24 cellular contexts compared by ENCODE assay signal in genomic region chr10:24305551-24306506, GRCh38.
DNase-seq lines count a peak whose midpoint lies in the region; ATAC-seq, FAIRE-seq and TF ChIP-seq lines count a peak whose summit lies in the region.
"Had no signal": no experiment of that assay in that cellular context is flagged by ENCODE, and none has a peak within 500 bp of the region (broad histone marks: within the 10 kb centered on the region; RNA-seq: fewer than 3 reads in every experiment).

No MANE protein-coding gene starts in this region.

- peak overlapping the region; percentile 71 for H3K27ac ChIP-seq in skeletal muscle tissue (ENCODE audit: low read depth, low read length)
- H3K27ac ChIP-seq: cardiac muscle cell had no signal

- H3K9ac ChIP-seq in adipocyte (ENCODE audit: low read length) (no peak overlapping the region), skeletal muscle tissue (ENCODE audit: low read depth in 1 of 3, low read length in 3 of 3) (peak overlapping the region in 1 of 3 donors; percentile 4)

- DNase-seq in HTR-8/SVneo (ENCODE audit: insufficient read length, low spot score): no peak
- no peak for DNase-seq in adipocyte (ENCODE audit: low read depth)
- DNase-seq in fibroblast of mammary gland (ENCODE audit: low read depth): peak; percentile 51
- no peak for DNase-seq in stimulated activated CD4-positive, alpha-beta T cell treated with anti-CD3 and anti-CD28 coated beads, Interleukin-2, amount 100 ng/mL, for 48 hours
- DNase-seq: activated CD4-positive, alpha-beta T cell treated with anti-CD3 and anti-CD28 coated beads, Interleukin-2, amount 50 U/mL, for 48 hours; activated CD4-positive, CD25-positive, alpha-beta regulatory T cell; activated CD8-positive, alpha-beta memory T cell treated with anti-CD3 and anti-CD28 coated beads, Interleukin-2, amount 50 U/mL, for 48 hours; activated effector memory CD4-positive, alpha-beta T cell treated with Interleukin-2 at 50 U/mL for 16 hours; activated naive CD8-positive, alpha-beta T cell treated with anti-CD3 and anti-CD28 coated beads, Interleukin-2, amount 10 ng/mL, durations not matched to agents 7 days and 5 days; MG63; naive thymus-derived CD4-positive, alpha-beta T cell; NCI-H1417; NCI-H2081; occipital lobe; OCI-M1; stimulated activated CD4-positive, alpha-beta T cell treated with anti-CD3 and anti-CD28 coated beads, Interleukin-12 subunit alpha, Interleukin-12 subunit beta, amount 100 ng/mL, for 4 hours; stimulated activated naive CD8-positive, alpha-beta T cell treated with anti-CD3 and anti-CD28 coated beads, Interleukin-15, Interleukin-2, amounts not matched to agents 100 U/mL and 50 U/mL, for 24 hours; SW 1271; thyroid gland had no signal

- ATAC-seq in HG03432 (IDR thresholded peaks at IDR 0.05; ENCODE audit: unreplicated experiment): no peak
- ATAC-seq in GM21737 (IDR thresholded peaks at IDR 0.05; ENCODE audit: unreplicated experiment): no peak
- ATAC-seq: naive thymus-derived CD4-positive, alpha-beta T cell; stimulated activated naive CD8-positive, alpha-beta T cell treated with anti-CD3 and anti-CD28 coated beads, Interleukin-15, Interleukin-2, amounts not matched to agents 100 U/mL and 50 U/mL, for 24 hours had no signal

- peak; percentile 38 for FAIRE-seq in HTR-8/SVneo (lab: Jason Lieb, UNC)
- FAIRE-seq: GM19239 had no signal

- peaks cover 25% of the 10 kb centered on the region for H3K4me1 ChIP-seq in adipocyte (ENCODE audit: control insufficient read depth, insufficient read depth, low read length)
- peaks cover 32 to 61% (median 48%) of the 10 kb centered on the region in 3 donors for H3K4me1 ChIP-seq in skeletal muscle tissue (ENCODE audit: control insufficient read depth in 3 of 3, insufficient read depth in 3 of 3, low read length in 3 of 3)

- H3K4me3 ChIP-seq in adipocyte (ENCODE audit: low read length) (peak overlapping the region; percentile 64), fibroblast of mammary gland (ENCODE audit: control insufficient read depth, low read depth, low read length) (no peak overlapping the region), skeletal muscle tissue (ENCODE audit: low read length in 3 of 3) (peak overlapping the region in 2 of 3 donors; percentile 40 to 49)
- H3K4me3 ChIP-seq: cardiac muscle cell, MG63, thyroid gland had no signal

- TF ChIP-seq CTCF in fibroblast of mammary gland (conservative IDR thresholded peaks at IDR 0.05; ENCODE audit: control insufficient read depth, insufficient read depth, low read depth, low read length): no peak

- H3K9me3 ChIP-seq in adipocyte (ENCODE audit: control insufficient read depth, low read length) (no peaks in the 10 kb centered on the region), skeletal muscle tissue (ENCODE audit: control insufficient read depth in 3 of 3, low read length in 3 of 3) (no peaks in the 10 kb centered on the region)
- H3K9me3 ChIP-seq: MG63, thyroid gland had no signal

- H3K27me3 ChIP-seq in adipocyte (replicated peaks; ENCODE audit: control insufficient read depth, insufficient read depth, low read length) (no peaks in the 10 kb centered on the region), skeletal muscle tissue (ENCODE audit: control insufficient read depth in 3 of 3, insufficient read depth in 3 of 3, low read length in 3 of 3) (no peaks in the 10 kb centered on the region)
- H3K27me3 ChIP-seq: cardiac muscle cell, MG63, thyroid gland had no signal

- no peaks in the 10 kb centered on the region for H3K36me3 ChIP-seq in adipocyte (ENCODE audit: control insufficient read depth, insufficient read depth, low read length, severe bottlenecking)
- no peaks in the 10 kb centered on the region for H3K36me3 ChIP-seq in skeletal muscle tissue (ENCODE audit: control insufficient read depth in 3 of 3, insufficient read depth in 3 of 3, low read length in 3 of 3)
- H3K36me3 ChIP-seq: cardiac muscle cell, MG63, thyroid gland had no signal
